In the genomic region with DNA sequence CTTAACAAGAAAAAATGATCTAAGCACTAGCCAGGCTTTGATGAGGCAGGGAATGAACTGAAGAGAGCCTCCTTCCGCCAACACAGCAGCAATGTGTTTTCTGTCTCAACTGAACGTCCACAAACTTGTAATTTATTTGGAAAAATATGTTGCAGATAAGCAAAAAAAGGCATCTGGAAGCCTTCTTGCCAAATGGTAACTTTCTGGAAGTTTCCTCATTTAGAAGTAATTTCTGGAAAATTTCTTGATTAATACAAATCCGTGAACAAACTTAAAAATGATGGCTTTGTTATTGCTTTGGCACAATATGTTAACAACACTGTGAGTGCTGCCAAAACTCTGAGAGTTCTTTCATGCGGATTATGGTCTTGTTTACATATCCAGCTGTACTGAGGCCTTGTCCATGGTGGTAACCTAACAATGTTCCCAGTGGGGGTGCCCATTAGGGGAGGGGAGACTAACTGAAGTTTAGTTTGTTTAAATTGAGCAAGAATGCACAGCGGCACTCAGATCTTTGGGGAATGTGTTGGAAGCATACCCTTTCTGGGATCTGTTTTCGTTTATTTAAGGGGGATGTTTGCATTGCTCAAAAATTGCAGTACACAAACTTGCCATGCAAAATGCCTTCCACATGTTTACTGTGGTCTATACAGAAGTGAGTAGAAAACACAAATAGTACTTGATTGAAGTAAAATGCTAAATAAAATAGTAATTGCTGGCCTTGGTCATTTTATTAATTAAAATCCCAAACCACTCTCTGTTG, we compare ENCODE assay signal across 1 cellular context.
TF ChIP-seq lines count a peak whose summit lies in the region.

No MANE protein-coding gene starts in this region.

TF ChIP-seq in IMR-90, 13 proteins besides CTCF, POLR2A, EP300 and RAD21:
- no peak for TF ChIP-seq CEBPB (IDR thresholded peaks at IDR 0.05; ENCODE audit: low read depth, low read length)
- TF ChIP-seq RFX5 (IDR thresholded peaks at IDR 0.05; ENCODE audit: low read depth, low read length), result no peak
- TF ChIP-seq MAZ (IDR thresholded peaks at IDR 0.05; ENCODE audit: borderline replicate concordance, low read depth, low read length), result no peak
- TF ChIP-seq FOS (IDR thresholded peaks at IDR 0.05; ENCODE audit: low read depth, low read length), result no peak
- no peak for TF ChIP-seq SMC3 (IDR thresholded peaks at IDR 0.05; ENCODE audit: low read depth, low read length)
- TF ChIP-seq, protein P1, sequence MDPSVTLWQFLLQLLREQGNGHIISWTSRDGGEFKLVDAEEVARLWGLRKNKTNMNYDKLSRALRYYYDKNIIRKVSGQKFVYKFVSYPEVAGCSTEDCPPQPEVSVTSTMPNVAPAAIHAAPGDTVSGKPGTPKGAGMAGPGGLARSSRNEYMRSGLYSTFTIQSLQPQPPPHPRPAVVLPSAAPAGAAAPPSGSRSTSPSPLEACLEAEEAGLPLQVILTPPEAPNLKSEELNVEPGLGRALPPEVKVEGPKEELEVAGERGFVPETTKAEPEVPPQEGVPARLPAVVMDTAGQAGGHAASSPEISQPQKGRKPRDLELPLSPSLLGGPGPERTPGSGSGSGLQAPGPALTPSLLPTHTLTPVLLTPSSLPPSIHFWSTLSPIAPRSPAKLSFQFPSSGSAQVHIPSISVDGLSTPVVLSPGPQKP (IDR thresholded peaks at IDR 0.05; ENCODE audit: borderline replicate concordance, low read depth, low read length), result no peak
- no peak for TF ChIP-seq BHLHE40 (IDR thresholded peaks at IDR 0.05; ENCODE audit: low read depth, low read length)
- no peak for TF ChIP-seq NFE2L2 (IDR thresholded peaks at IDR 0.05; ENCODE audit: low read depth, low read length)
- no peak for TF ChIP-seq MXI1 (IDR thresholded peaks at IDR 0.05; ENCODE audit: borderline replicate concordance, low read depth, low read length)
- TF ChIP-seq MAFK (IDR thresholded peaks at IDR 0.05; ENCODE audit: low read depth, low read length), result no peak
- TF ChIP-seq RCOR1 (IDR thresholded peaks at IDR 0.05; ENCODE audit: insufficient replicate concordance, low read length), result no peak
- TF ChIP-seq CHD1 (IDR thresholded peaks at IDR 0.05; ENCODE audit: low read depth, low read length), result no peak
- TF ChIP-seq, protein P2, sequence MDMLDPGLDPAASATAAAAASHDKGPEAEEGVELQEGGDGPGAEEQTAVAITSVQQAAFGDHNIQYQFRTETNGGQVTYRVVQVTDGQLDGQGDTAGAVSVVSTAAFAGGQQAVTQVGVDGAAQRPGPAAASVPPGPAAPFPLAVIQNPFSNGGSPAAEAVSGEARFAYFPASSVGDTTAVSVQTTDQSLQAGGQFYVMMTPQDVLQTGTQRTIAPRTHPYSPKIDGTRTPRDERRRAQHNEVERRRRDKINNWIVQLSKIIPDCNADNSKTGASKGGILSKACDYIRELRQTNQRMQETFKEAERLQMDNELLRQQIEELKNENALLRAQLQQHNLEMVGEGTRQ (IDR thresholded peaks at IDR 0.05; ENCODE audit: low read depth, low read length), result no peak
